ENCODE assay signal across 21 cellular contexts in genomic region chr10:126408953-126409641, GRCh38. TPM values are rescaled to one million over a fixed set of nuclear protein-coding genes. Genes with fewer than 3 reads are reported as not detected.
DNase-seq lines count a peak whose midpoint lies in the region; ATAC-seq and TF ChIP-seq lines count a peak whose summit lies in the region.
"Had no signal": no experiment of that assay in that cellular context is flagged by ENCODE, and none has a peak within 500 bp of the region (broad histone marks: within the 10 kb centered on the region; RNA-seq: fewer than 3 reads in every experiment).

No MANE protein-coding gene starts in this region.

- ATAC-seq in activated naive CD8-positive, alpha-beta T cell treated with anti-CD3 and anti-CD28 coated beads, Interleukin-2, amount 50 U/mL, for 24 hours = peak; percentile 36
- no peak for ATAC-seq in heart left ventricle
- ATAC-seq: Panc1 had no signal

- DNase-seq in activated naive CD8-positive, alpha-beta T cell treated with anti-CD3 and anti-CD28 coated beads, Interleukin-2, amount 50 U/mL, for 24 hours = no peak
- no peak for DNase-seq in activated naive CD8-positive, alpha-beta T cell treated with anti-CD3 and anti-CD28 coated beads for 36 hours
- DNase-seq in amniotic epithelial cell (ENCODE audit: low read depth) (peak; percentile 38), nephron progenitor cell (no peak), NCI-H2081 treated with DMSO at 0.1 percent for 48 hours (lab: John Stamatoyannopoulos, UW) (no peak), nucleus accumbens (lab: John Stamatoyannopoulos, UW) (no peak), heart left ventricle (no peak)
- DNase-seq: 8988T; Karpas-422; NCI-H1092 treated with DMSO at 0.1 percent for 48 hours; NCI-H1436; NCI-H187; NCI-H2171 treated with DMSO at 0.1 percent for 48 hours; NCI-H446; NCI-H526; NK-92 treated with Interleukin-12 subunit alpha and Interleukin-12 subunit beta, amount 100 ng/mL, for 24 hours; SHP77 had no signal

- H3K4me3 ChIP-seq in heart left ventricle = no peak overlapping the region

- 40 to 58% (median 48%) methylated on average over 11 of the region's 11 CpGs for WGBS in heart left ventricle, 4 donors

- H3K9me3 ChIP-seq in heart left ventricle = no peaks in the 10 kb centered on the region

- no peak overlapping the region for H3K4me3 Mint-ChIP-seq in activated naive CD8-positive, alpha-beta T cell treated with anti-CD3 and anti-CD28 coated beads, Interleukin-2, amount 50 U/mL, for 24 hours
- no peak overlapping the region for H3K4me3 Mint-ChIP-seq in activated naive CD8-positive, alpha-beta T cell treated with anti-CD3 and anti-CD28 coated beads for 36 hours
- H3K4me3 Mint-ChIP-seq in nephron progenitor cell = no peak overlapping the region

- H3K9me3 Mint-ChIP-seq in activated naive CD8-positive, alpha-beta T cell treated with anti-CD3 and anti-CD28 coated beads, Interleukin-2, amount 50 U/mL, for 24 hours = no peaks in the 10 kb centered on the region
- H3K9me3 Mint-ChIP-seq in activated naive CD8-positive, alpha-beta T cell treated with anti-CD3 and anti-CD28 coated beads for 36 hours = no peaks in the 10 kb centered on the region
- H3K9me3 Mint-ChIP-seq in nephron progenitor cell = no peaks in the 10 kb centered on the region

- intact Hi-C loops in heart left ventricle (cut with DNase I) = no loop called here

- no peak overlapping the region for H3K27ac ChIP-seq in heart left ventricle
- H3K27ac ChIP-seq: RWPE1 had no signal

- no peaks in the 10 kb centered on the region for H3K36me3 Mint-ChIP-seq in activated naive CD8-positive, alpha-beta T cell treated with anti-CD3 and anti-CD28 coated beads, Interleukin-2, amount 50 U/mL, for 24 hours (ENCODE audit: low read depth)
- no peaks in the 10 kb centered on the region for H3K36me3 Mint-ChIP-seq in activated naive CD8-positive, alpha-beta T cell treated with anti-CD3 and anti-CD28 coated beads for 36 hours
- no peaks in the 10 kb centered on the region for H3K36me3 Mint-ChIP-seq in nephron progenitor cell (ENCODE audit: low read depth)

- no peak overlapping the region for H3K27ac Mint-ChIP-seq in activated naive CD8-positive, alpha-beta T cell treated with anti-CD3 and anti-CD28 coated beads, Interleukin-2, amount 50 U/mL, for 24 hours
- H3K27ac Mint-ChIP-seq in activated naive CD8-positive, alpha-beta T cell treated with anti-CD3 and anti-CD28 coated beads for 36 hours = no peak overlapping the region
- H3K27ac Mint-ChIP-seq in nephron progenitor cell = peak overlapping the region; percentile 57

- no peaks in the 10 kb centered on the region for H3K36me3 ChIP-seq in heart left ventricle

- no peaks in the 10 kb centered on the region for H3K27me3 Mint-ChIP-seq in activated naive CD8-positive, alpha-beta T cell treated with anti-CD3 and anti-CD28 coated beads, Interleukin-2, amount 50 U/mL, for 24 hours
- peaks cover 17% of the 10 kb centered on the region for H3K27me3 Mint-ChIP-seq in activated naive CD8-positive, alpha-beta T cell treated with anti-CD3 and anti-CD28 coated beads for 36 hours
- peaks cover 9% of the 10 kb centered on the region for H3K27me3 Mint-ChIP-seq in nephron progenitor cell (ENCODE audit: low read depth, poor library complexity)

- peaks cover 0 to 11% (median 0%) of the 10 kb centered on the region in 9 donors for H3K27me3 ChIP-seq in heart left ventricle

- TF ChIP-seq POLR2A in heart left ventricle (IDR thresholded peaks at IDR 0.05) = no peak

- TF ChIP-seq CTCF in nephron progenitor cell (IDR thresholded peaks at IDR 0.05) (no peak), heart left ventricle (IDR thresholded peaks at IDR 0.05) (no peak)

- H3K4me1 Mint-ChIP-seq in activated naive CD8-positive, alpha-beta T cell treated with anti-CD3 and anti-CD28 coated beads, Interleukin-2, amount 50 U/mL, for 24 hours = no peaks in the 10 kb centered on the region
- H3K4me1 Mint-ChIP-seq in activated naive CD8-positive, alpha-beta T cell treated with anti-CD3 and anti-CD28 coated beads for 36 hours = no peaks in the 10 kb centered on the region
- H3K4me1 Mint-ChIP-seq in nephron progenitor cell = peaks cover 26% of the 10 kb centered on the region

- H3K4me1 ChIP-seq in heart left ventricle = no peaks in the 10 kb centered on the region

RNA-seq across cellular contexts. Expression of gene ADAM12, which starts 20.8 kb away (rescaled TPM):
- total RNA-seq in activated naive CD8-positive, alpha-beta T cell treated with anti-CD3 and anti-CD28 coated beads for 36 hours = under 1 TPM in 1 of 2 experiments, not detected in 1; 0.08 TPM
- 10 to 100 TPM in 1 of 9 donors, 1 to 10 TPM in 1, under 1 TPM in 6, not detected in 1; 0.32 to 11.2 (median 0.84) TPM for total RNA-seq in heart left ventricle
- under 1 TPM; 0.04 to 0.83 TPM for polyA plus RNA-seq in heart left ventricle
- total RNA-seq: G401, HT-29 had no signal
